ENCODE assay signal across 8 cellular contexts in the genomic region with DNA sequence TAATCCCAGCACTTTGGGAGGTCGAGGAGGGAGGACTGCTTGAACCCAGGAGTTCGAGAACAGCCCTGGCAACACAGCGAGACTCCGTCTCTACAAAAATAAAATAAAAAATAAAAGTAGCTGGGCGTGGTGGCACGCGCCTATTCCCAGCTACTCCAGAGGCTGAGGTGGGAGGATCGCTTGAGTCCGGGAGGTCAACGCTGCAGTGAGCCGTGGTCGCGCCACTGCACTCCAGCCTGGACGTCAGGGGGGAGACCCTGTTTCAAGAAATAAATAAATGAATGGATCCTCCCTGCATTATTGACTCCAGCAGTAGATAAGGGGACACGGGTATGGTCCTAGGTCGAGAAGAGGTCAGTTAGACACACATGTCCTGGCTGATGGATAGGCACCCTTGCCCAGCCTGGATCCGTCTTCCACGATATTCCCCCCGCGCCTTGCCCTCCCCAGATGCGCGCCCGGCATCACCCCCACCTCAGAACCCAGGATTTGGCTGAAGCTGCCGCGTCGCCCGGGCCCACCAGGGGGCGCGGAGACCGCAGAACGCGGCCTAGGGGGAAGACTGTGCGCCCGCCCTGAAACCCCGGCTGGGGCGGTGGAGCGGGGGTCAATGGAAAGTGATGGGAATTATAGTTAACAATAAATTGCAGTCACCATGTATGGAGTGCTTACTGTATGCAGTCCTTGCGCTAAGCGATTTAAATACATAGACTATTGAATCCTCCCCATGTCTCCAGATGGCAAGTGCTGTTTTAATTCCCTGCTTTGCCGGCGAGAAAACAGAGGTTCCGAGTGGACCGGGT.
DNase-seq lines count a peak whose midpoint lies in the region; ATAC-seq and TF ChIP-seq lines count a peak whose summit lies in the region.

No MANE protein-coding gene starts in this region.

- no peaks in the 10 kb centered on the region for H3K27me3 ChIP-seq in HL-60 (ENCODE audit: insufficient read depth, poor library complexity, severe bottlenecking)

- peak overlapping the region; percentile 78 for H3K4me3 ChIP-seq in HL-60 (replicated peaks; ENCODE audit: insufficient read depth, low read length)

- ATAC-seq in HG02678 (IDR thresholded peaks at IDR 0.05; ENCODE audit: unreplicated experiment): no peak

- DNase-seq in DMS79 treated with DMSO at 0.1 percent for 48 hours (lab: John Stamatoyannopoulos, UW) (peak; percentile 86), HL-60 (ENCODE audit: low read depth in 1 of 2, low spot score in 1 of 2) (peak in 1 of 2 experiments; percentile 81), NOMO-1 treated with dmso at 0.1 percent for 144 hours (lab: John Stamatoyannopoulos, UW; ENCODE audit: unreplicated experiment) (peak; percentile 70), activated T-cell treated with anti-CD3 and anti-CD28 coated beads for 4 hours (peak; percentile 74), epithelial cell of prostate (ENCODE audit: low read depth, low spot score) (no peak), middle frontal gyrus (ENCODE audit: extremely low spot score, low spot score) (peak; percentile 70)
- peak; percentile 55 to 69 for DNase-seq in stimulated activated CD8-positive, alpha-beta memory T cell treated with anti-CD3 and anti-CD28 coated beads, Interleukin-4, amount 100 ng/mL, for 1 hour (ENCODE audit: low read depth in 2 of 2, low spot score in 1 of 2)

- peak overlapping the region; percentile 88 for H3K27ac ChIP-seq in HL-60 (replicated peaks)
- H3K27ac ChIP-seq in epithelial cell of prostate: peak overlapping the region; percentile 92

- peak; percentile 59 for TF ChIP-seq CTCF in HL-60 (IDR thresholded peaks at IDR 0.05; ENCODE audit: insufficient read depth, low read length)
